Comparison of ENCODE assay signal across 1 cellular context in the genomic region with DNA sequence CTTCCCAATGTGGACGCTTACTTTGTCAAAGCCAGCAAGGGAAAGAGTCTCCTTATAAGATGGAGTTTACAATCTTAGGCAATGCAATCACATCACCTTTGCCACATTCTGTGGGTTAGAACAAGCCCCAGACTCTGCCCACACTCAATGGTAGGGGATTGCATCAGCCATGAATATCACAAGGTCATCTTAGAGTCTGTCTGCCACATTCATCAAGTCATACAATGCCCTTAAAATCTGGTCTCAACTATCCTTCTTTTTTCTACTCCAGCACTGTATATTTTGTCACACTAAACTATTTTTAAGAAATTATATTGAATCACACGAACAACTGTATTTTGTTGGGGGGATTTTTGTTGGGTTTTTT. TPM values are rescaled to one million over a fixed set of nuclear protein-coding genes. Genes with fewer than 3 reads are reported as not detected.
"Had no signal": no experiment of that assay in that cellular context is flagged by ENCODE, and none has a peak within 500 bp of the region (broad histone marks: within the 10 kb centered on the region; RNA-seq: fewer than 3 reads in every experiment).

No MANE protein-coding gene starts in this region.

RNA-seq across cellular contexts. Expression of a gene that starts 57.0 kb away (rescaled TPM):
- total RNA-seq: dermis blood vessel endothelial cell had no signal
